ENCODE assay signal across 7 cellular contexts in genomic region chr17:31499771-31500554, GRCh38.
A peak's percentile ranks its signal among the peaks of the same experiment; 100 is the strongest.
DNase-seq lines count a peak whose midpoint lies in the region; ATAC-seq and TF ChIP-seq lines count a peak whose summit lies in the region.

No MANE protein-coding gene starts in this region.

- H3K27me3 ChIP-seq in HUES48 (ENCODE audit: control insufficient read depth, insufficient read depth, low read length) (no peaks in the 10 kb centered on the region), colonic mucosa (no peaks in the 10 kb centered on the region)

- H3K4me1 Mint-ChIP-seq in activated naive CD8-positive, alpha-beta T cell (ENCODE audit: low read depth): peaks cover 61% of the 10 kb centered on the region

- H3K9me3 ChIP-seq in HUES48 (ENCODE audit: control insufficient read depth, insufficient read depth, low read length) (no peaks in the 10 kb centered on the region), colonic mucosa (no peaks in the 10 kb centered on the region)

- peak overlapping the region; percentile 16 for H3K27ac Mint-ChIP-seq in activated naive CD8-positive, alpha-beta T cell

- 0 out of 2 replicates have a peak overlapping the region, but pooled peaks have one; percentile 3 for H3K4me3 ChIP-seq in HUES48 (ENCODE audit: low read depth, low read length)
- H3K4me3 ChIP-seq in colonic mucosa: no peak overlapping the region

- intact Hi-C loops in colonic mucosa (cut with DNase I): no loop called here

- no peak overlapping the region for H3K4me3 Mint-ChIP-seq in activated naive CD8-positive, alpha-beta T cell

- no peak for TF ChIP-seq CTCF in colonic mucosa (IDR thresholded peaks at IDR 0.05)

- H3K36me3 Mint-ChIP-seq in activated naive CD8-positive, alpha-beta T cell: no peaks in the 10 kb centered on the region

- H3K27me3 Mint-ChIP-seq in activated naive CD8-positive, alpha-beta T cell: no peaks in the 10 kb centered on the region

- ATAC-seq in GM18907 (IDR thresholded peaks at IDR 0.05; ENCODE audit: unreplicated experiment): no peak

- peak in 41 of 51 donors; percentile 19 to 87 (median 63) for DNase-seq in hypothalamus (lab: John Stamatoyannopoulos, UW)
- DNase-seq in stimulated activated CD8-positive, alpha-beta memory T cell treated with anti-CD3 and anti-CD28 coated beads, Interleukin-4, amount 100 ng/mL, for 48 hours: peak; percentile 76
- no peak for DNase-seq in colonic mucosa
- no peak for DNase-seq in NCI-H2227 (lab: John Stamatoyannopoulos, UW; ENCODE audit: unreplicated experiment)

- H3K36me3 ChIP-seq in HUES48 (ENCODE audit: control insufficient read depth, insufficient read depth, low read length) (no peaks in the 10 kb centered on the region), colonic mucosa (no peaks in the 10 kb centered on the region)

- peak overlapping the region; percentile 10; the same call in 1 of the 2 replicates for H3K9ac ChIP-seq in HUES48 (ENCODE audit: low read depth, low read length)
- H3K9ac ChIP-seq in colonic mucosa (ENCODE audit: low read depth in 2 of 2, low read length in 2 of 2): no peak overlapping the region

- H3K27ac ChIP-seq in HUES48 (ENCODE audit: low read depth, low read length) (peak overlapping the region; percentile 85), colonic mucosa (no peak overlapping the region)

- H3K4me1 ChIP-seq in HUES48 (ENCODE audit: control insufficient read depth, insufficient read depth, low read length): peaks cover 35% of the 10 kb centered on the region
- peaks cover 10% of the 10 kb centered on the region for H3K4me1 ChIP-seq in colonic mucosa

- no peaks in the 10 kb centered on the region for H3K9me3 Mint-ChIP-seq in activated naive CD8-positive, alpha-beta T cell (ENCODE audit: low read depth)

Comparison
In these comparisons a context has a peak if more than half of its experiments do, and no peak if none do; other contexts are left out.
1. DNase-seq: peak in hypothalamus (41 of 51) and stimulated activated CD8-positive, alpha-beta memory T cell treated with anti-CD3 and anti-CD28 coated beads, Interleukin-4, amount 100 ng/mL, for 48 hours (single experiment); none in colonic mucosa (single experiment) and NCI-H2227 (single experiment).